In genomic region chr18:27206411-27206810, GRCh38 we compare ENCODE assay signal across 24 cellular contexts. TPM values are rescaled to one million over a fixed set of nuclear protein-coding genes. Genes with fewer than 3 reads are reported as not detected.
"Had no signal": no experiment of that assay in that cellular context is flagged by ENCODE, and none has a peak within 500 bp of the region (broad histone marks: within the 10 kb centered on the region; RNA-seq: fewer than 3 reads in every experiment).

No MANE protein-coding gene starts in this region.

- H3K36me3 ChIP-seq: left ventricle myocardium inferior, suprapubic skin, transverse colon, vagina had no signal

- H3K36me3 Mint-ChIP-seq: activated naive CD8-positive, alpha-beta T cell treated with anti-CD3 and anti-CD28 coated beads, Interleukin-2, amount 10 ng/mL, durations not matched to agents 7 days and 5 days had no signal

- H3K27me3 Mint-ChIP-seq: activated CD4-positive, alpha-beta T cell treated with anti-CD3 and anti-CD28 coated beads, Interleukin-2, amount 10 ng/mL, durations not matched to agents 7 days and 5 days; activated naive CD8-positive, alpha-beta T cell treated with anti-CD3 and anti-CD28 coated beads, Interleukin-2, amount 10 ng/mL, durations not matched to agents 7 days and 5 days; activated T-cell treated with anti-CD3 and anti-CD28 coated beads, Interleukin-2, amount 50 U/mL, for 24 hours; stimulated activated naive CD8-positive, alpha-beta T cell treated with anti-CD3 and anti-CD28 coated beads, Interleukin-15, Interleukin-2, amounts not matched to agents 100 ng/mL and 50 ng/mL, for 24 hours had no signal

- H3K4me3 Mint-ChIP-seq: activated CD4-positive, alpha-beta T cell treated with anti-CD3 and anti-CD28 coated beads, Interleukin-2, amount 10 ng/mL, durations not matched to agents 7 days and 5 days; activated CD8-positive, alpha-beta T cell treated with anti-CD3 and anti-CD28 coated beads, Interleukin-2, amount 10 ng/mL, durations not matched to agents 7 days and 5 days; activated naive CD8-positive, alpha-beta T cell treated with anti-CD3 and anti-CD28 coated beads, Interleukin-2, amount 10 ng/mL, durations not matched to agents 7 days and 5 days; activated T-cell treated with anti-CD3 and anti-CD28 coated beads, Interleukin-2, amount 50 U/mL, for 24 hours; endodermal cell; stimulated activated naive CD8-positive, alpha-beta T cell treated with anti-CD3 and anti-CD28 coated beads, Interleukin-15, Interleukin-2, amounts not matched to agents 100 ng/mL and 50 ng/mL, for 24 hours had no signal

- H3K27ac Mint-ChIP-seq: activated CD4-positive, alpha-beta T cell treated with anti-CD3 and anti-CD28 coated beads, Interleukin-2, amount 10 ng/mL, durations not matched to agents 7 days and 5 days; activated CD8-positive, alpha-beta T cell treated with anti-CD3 and anti-CD28 coated beads, Interleukin-2, amount 10 ng/mL, durations not matched to agents 7 days and 5 days; activated naive CD8-positive, alpha-beta T cell treated with anti-CD3 and anti-CD28 coated beads, Interleukin-2, amount 10 ng/mL, durations not matched to agents 7 days and 5 days; activated T-cell treated with anti-CD3 and anti-CD28 coated beads, Interleukin-2, amount 50 U/mL, for 24 hours; activated T-helper 2 cell treated with anti-CD3 and anti-CD28 coated beads, Interferon-gamma antibody, Interleukin-2, Interleukin-4, amounts not matched to agents 10 μg/mL and 5 μg/mL and 100 μg/mL, durations not matched to agents 14 hours and 24 hours and 36 hours; endodermal cell; progenitor cell of endocrine pancreas; stimulated activated naive CD8-positive, alpha-beta T cell treated with anti-CD3 and anti-CD28 coated beads, Interleukin-15, Interleukin-2, amounts not matched to agents 100 ng/mL and 50 ng/mL, for 24 hours had no signal

- H3K27me3 ChIP-seq: body of pancreas, suprapubic skin, transverse colon, vagina had no signal

- H3K27ac ChIP-seq: body of pancreas, epithelial cell of prostate, left ventricle myocardium inferior, suprapubic skin, transverse colon, vagina had no signal

- DNase-seq: activated CD4-positive, alpha-beta T cell treated with anti-CD3 and anti-CD28 coated beads, Interleukin-2, amount 10 ng/mL, durations not matched to agents 7 days and 5 days; activated CD8-positive, alpha-beta T cell treated with anti-CD3 and anti-CD28 coated beads, Interleukin-2, amount 10 ng/mL, durations not matched to agents 7 days and 5 days; activated naive CD4-positive, alpha-beta T cell treated with Interleukin-2 at 50 U/mL for 16 hours; activated naive CD8-positive, alpha-beta T cell treated with anti-CD3 and anti-CD28 coated beads, Interleukin-2, amount 10 ng/mL, durations not matched to agents 7 days and 5 days; activated T-cell treated with anti-CD3 and anti-CD28 coated beads, Interleukin-2, amount 50 U/mL, for 24 hours; amygdala; body of pancreas; endodermal cell; foreskin melanocyte; kidney glomerular epithelial cell; left ventricle myocardium inferior; mammary epithelial cell; transverse colon had no signal

- H3K4me3 ChIP-seq: body of pancreas, left ventricle myocardium inferior, suprapubic skin, transverse colon, vagina had no signal

- FAIRE-seq: colon had no signal

- H3K9me3 ChIP-seq: body of pancreas, left ventricle myocardium inferior, suprapubic skin, transverse colon, vagina had no signal

- H3K4me1 Mint-ChIP-seq: activated CD4-positive, alpha-beta T cell treated with anti-CD3 and anti-CD28 coated beads, Interleukin-2, amount 10 ng/mL, durations not matched to agents 7 days and 5 days; activated naive CD8-positive, alpha-beta T cell treated with anti-CD3 and anti-CD28 coated beads, Interleukin-2, amount 10 ng/mL, durations not matched to agents 7 days and 5 days had no signal

- H3K4me1 ChIP-seq: left ventricle myocardium inferior, suprapubic skin, transverse colon, vagina had no signal

- H3K9me3 Mint-ChIP-seq: activated CD4-positive, alpha-beta T cell treated with anti-CD3 and anti-CD28 coated beads, Interleukin-2, amount 10 ng/mL, durations not matched to agents 7 days and 5 days; endodermal cell; stimulated activated naive CD8-positive, alpha-beta T cell treated with anti-CD3 and anti-CD28 coated beads, Interleukin-15, Interleukin-2, amounts not matched to agents 100 ng/mL and 50 ng/mL, for 24 hours had no signal

RNA-seq across cellular contexts. Expression of gene CHST9, which starts 21.3 kb away (rescaled TPM):
- total RNA-seq: activated CD4-positive, alpha-beta T cell treated with anti-CD3 and anti-CD28 coated beads, Interleukin-2, amount 10 ng/mL, durations not matched to agents 7 days and 5 days; activated CD8-positive, alpha-beta T cell treated with anti-CD3 and anti-CD28 coated beads, Interleukin-2, amount 10 ng/mL, durations not matched to agents 7 days and 5 days; activated naive CD8-positive, alpha-beta T cell treated with anti-CD3 and anti-CD28 coated beads, Interleukin-2, amount 10 ng/mL, durations not matched to agents 7 days and 5 days; activated T-helper 2 cell treated with anti-CD3 and anti-CD28 coated beads, Interferon-gamma antibody, Interleukin-2, Interleukin-4, amounts not matched to agents 10 μg/mL and 5 μg/mL and 100 μg/mL, durations not matched to agents 14 hours and 24 hours and 36 hours; cardiac septum; fibroblast of lung; myocyte; osteoblast had no signal
- polyA plus RNA-seq: fibroblast of lung, mammary epithelial cell had no signal
